Comparison of ENCODE assay signal across 11 cellular contexts in genomic region chr14:55600784-55601561, GRCh38. TPM values are rescaled to one million over a fixed set of nuclear protein-coding genes. Genes with fewer than 3 reads are reported as not detected.
DNase-seq lines count a peak whose midpoint lies in the region; ATAC-seq and TF ChIP-seq lines count a peak whose summit lies in the region.
"Had no signal": no experiment of that assay in that cellular context is flagged by ENCODE, and none has a peak within 500 bp of the region (broad histone marks: within the 10 kb centered on the region; RNA-seq: fewer than 3 reads in every experiment).

No MANE protein-coding gene starts in this region.

- peak overlapping the region; percentile 72 for H3K4me2 ChIP-seq in HCT116 (ENCODE audit: low read length)

- POLR2A ChIA-PET in HCT116 (lab: Charles Lee) (no interaction called here), GM10248 (lab: Yijun Ruan, JAX) (no interaction called here)

- 0 out of 2 replicates have a peak, but pooled peaks cover 4% of the 10 kb centered on the region for H4K20me1 ChIP-seq in HCT116 (ENCODE audit: insufficient read depth)

- H3K36me3 ChIP-seq in HCT116 (ENCODE audit: control insufficient read depth in 1 of 2, insufficient read depth in 2 of 2, low read length in 2 of 2) (no peaks in the 10 kb centered on the region), adipocyte (ENCODE audit: control insufficient read depth, insufficient read depth, low read length, severe bottlenecking) (no peaks in the 10 kb centered on the region)

- CTCF ChIA-PET in HCT116 (lab: Charles Lee), result interaction anchor here (1.0 kb wide), 1 partner anchor 155 kb away, joined by 4 read pairs; no protein-coding TSS in a partner anchor
- CTCF ChIA-PET in GM10248 (lab: Yijun Ruan, JAX), result interaction anchor here (1.1 to 1.2 kb wide), 2 partner anchors 40 to 154 kb away, joined by 3 read pairs; no protein-coding TSS in a partner anchor

- peak overlapping the region; percentile 63; the same call in 1 of the 2 replicates for H3K27ac ChIP-seq in HCT116 (ENCODE audit: low read depth, low read length)

- no peak for TF ChIP-seq CTCF in HCT116 (IDR thresholded peaks at IDR 0.05 in 2 of 3, conservative IDR thresholded peaks at IDR 0.05 in 1 of 3; ENCODE audit: borderline replicate concordance in 1 of 3, insufficient read depth in 1 of 3, low read depth in 2 of 3, low read length in 2 of 3)
- TF ChIP-seq CTCF in GM10248 (IDR thresholded peaks at IDR 0.05; ENCODE audit: control extremely low read depth, extremely low read depth, low read depth, missing control alignments), result no peak

- ATAC-seq in HCT116 (no peak), HG03469 (IDR thresholded peaks at IDR 0.05; ENCODE audit: unreplicated experiment) (no peak)
- ATAC-seq: right cardiac atrium had no signal

- intact Hi-C loops in HCT116 (cut with micrococcal nuclease), result no loop called here

- peak overlapping the region; percentile 21 for H3K9ac ChIP-seq in HCT116 (ENCODE audit: low read length)
- H3K9ac ChIP-seq in adipocyte (ENCODE audit: low read length), result peak overlapping the region; percentile 50

- H3K79me2 ChIP-seq in HCT116 (ENCODE audit: insufficient read depth, low read length), result peaks cover 100% of the 10 kb centered on the region

- no peak overlapping the region for H3K4me3 ChIP-seq in HCT116 (replicated peaks in 1 of 2; ENCODE audit: low read depth in 1 of 2, low read length in 2 of 2)
- peak overlapping the region; percentile 66 for H3K4me3 ChIP-seq in adipocyte (ENCODE audit: low read length)

- BruUV-seq in HCT116 (replicated peaks; lab: Mats Ljungman, UMichigan), result no TSS peak

- no peak for TF ChIP-seq POLR2A in HCT116 (IDR thresholded peaks at IDR 0.05; ENCODE audit: borderline replicate concordance, extremely low read depth, insufficient read depth, insufficient read length)

- no peak for TF ChIP-seq RAD21 in HCT116 (IDR thresholded peaks at IDR 0.05; ENCODE audit: low read depth)

- RAD21 ChIA-PET in HCT116 (lab: Charles Lee; ENCODE audit: low non-redundant PET in 1 of 2, low total read pairs in 2 of 2, uncharacterized antibody in 2 of 2, unreplicated experiment in 2 of 2), result no interaction called here

- no peaks in the 10 kb centered on the region for H3K9me2 ChIP-seq in HCT116 (ENCODE audit: insufficient read depth)

- no peak overlapping the region for H2AFZ ChIP-seq in HCT116 (ENCODE audit: low read depth, low read length, poor library complexity, severe bottlenecking)

- H3K9me3 ChIP-seq in HCT116 (ENCODE audit: control insufficient read depth in 1 of 2, insufficient read depth in 1 of 2, low read depth in 1 of 2, low read length in 2 of 2) (no peaks in the 10 kb centered on the region), adipocyte (ENCODE audit: control insufficient read depth, low read length) (no peaks in the 10 kb centered on the region)

- H3K4me1 ChIP-seq in HCT116 (ENCODE audit: control insufficient read depth in 1 of 2, insufficient read depth in 2 of 2, low read length in 2 of 2), result peaks cover 49 to 62% of the 10 kb centered on the region in 2 experiments
- H3K4me1 ChIP-seq in adipocyte (ENCODE audit: control insufficient read depth, insufficient read depth, low read length), result peaks cover 30% of the 10 kb centered on the region

- DNase-seq in A172 (ENCODE audit: low spot score) (peak; percentile 59), HCT116 (ENCODE audit: low read depth, low spot score) (no peak), adipocyte (ENCODE audit: low read depth) (peak; percentile 57), glomerular visceral epithelial cell (ENCODE audit: extremely low spot score) (peak; percentile 67), GM10248 (ENCODE audit: extremely low spot score) (no peak), NCI-H1092 treated with DMSO at 0.1 percent for 48 hours (lab: John Stamatoyannopoulos, UW) (no peak)
- DNase-seq in stimulated activated CD4-positive, alpha-beta T cell treated with anti-CD3 and anti-CD28 coated beads, Interleukin-4, amount 100 ng/mL, for 24 hours, result no peak
- DNase-seq: aorta, T1000 had no signal

- no peaks in the 10 kb centered on the region for H3K27me3 ChIP-seq in HCT116 (ENCODE audit: insufficient read depth, low read length)
- no peaks in the 10 kb centered on the region for H3K27me3 ChIP-seq in adipocyte (replicated peaks; ENCODE audit: control insufficient read depth, insufficient read depth, low read length)

TF ChIP-seq in HCT116, 20 proteins besides CTCF, POLR2A, EP300 and RAD21:
- TF ChIP-seq ZFX (IDR thresholded peaks at IDR 0.05) (no peak), FOSL1 (IDR thresholded peaks at IDR 0.05; ENCODE audit: low read depth) (peak; percentile 32)

RNA-seq across cellular contexts. Expression of gene KTN1, which starts 21.0 kb away (rescaled TPM):
- total RNA-seq in A172 (2014; rRNA removed; shearing (Covaris generic)), result 64.4 and 77.9 TPM in 2 replicates
- total RNA-seq in HCT116 (2021; ENCODE audit: unreplicated experiment), result 105 TPM
- 36.2 and 41.3 TPM in 2 replicates for polyA plus RNA-seq in HCT116 (2012)

Comparison
In these comparisons a context has a peak if more than half of its experiments do, and no peak if none do; other contexts are left out.
1. DNase-seq: peak in A172 (single experiment), adipocyte (single experiment) and glomerular visceral epithelial cell (single experiment); none in HCT116 (single experiment), stimulated activated CD4-positive, alpha-beta T cell treated with anti-CD3 and anti-CD28 coated beads, Interleukin-4, amount 100 ng/mL, for 24 hours (single experiment), GM10248 (single experiment) and NCI-H1092 treated with DMSO at 0.1 percent for 48 hours (single experiment).